14 cellular contexts compared by ENCODE assay signal in genomic region chr2:60215295-60215990, GRCh38.
DNase-seq lines count a peak whose midpoint lies in the region; ATAC-seq, FAIRE-seq and TF ChIP-seq lines count a peak whose summit lies in the region.
"Had no signal": no experiment of that assay in that cellular context is flagged by ENCODE, and none has a peak within 500 bp of the region (broad histone marks: within the 10 kb centered on the region; RNA-seq: fewer than 3 reads in every experiment).

No MANE protein-coding gene starts in this region.

- ATAC-seq in pancreas (peak in 1 of 4 donors; percentile 34), HepG2 (no peak), GM18868 (IDR thresholded peaks at IDR 0.05; ENCODE audit: unreplicated experiment) (no peak)
- ATAC-seq: activated T-cell treated with anti-CD3 and anti-CD28 coated beads, Interleukin-2, amount 50 U/mL, for 72 hours; psoas muscle had no signal

- peak; percentile 11 for DNase-seq in Daoy (ENCODE audit: low read depth)
- DNase-seq in NCI-H2227 (lab: John Stamatoyannopoulos, UW; ENCODE audit: unreplicated experiment), result peak; percentile 75
- peak; percentile 37 for DNase-seq in glutamatergic neuron
- peak in 5 of 6 donors; percentile 30 to 56 (median 34) for DNase-seq in pancreas
- no peak for DNase-seq in adrenal gland
- DNase-seq in NCI-H1930 (lab: John Stamatoyannopoulos, UW), result no peak
- no peak for DNase-seq in HepG2 (ENCODE audit: low spot score)
- DNase-seq: activated CD4-positive, alpha-beta T cell treated with anti-CD3 and anti-CD28 coated beads, Interleukin-2, amount 10 ng/mL, durations not matched to agents 7 days and 5 days; activated T-cell treated with anti-CD3 and anti-CD28 coated beads, Interleukin-2, amount 50 U/mL, for 72 hours; psoas muscle; T1000 had no signal

- TF ChIP-seq RAD21 in HepG2 (CRISPR knock-in tag; IDR thresholded peaks at IDR 0.05), result no peak

- H3K9me3 Mint-ChIP-seq in glutamatergic neuron (ENCODE audit: unreplicated experiment), result no peaks in the 10 kb centered on the region
- H3K9me3 Mint-ChIP-seq: activated CD4-positive, alpha-beta T cell treated with anti-CD3 and anti-CD28 coated beads, Interleukin-2, amount 10 ng/mL, durations not matched to agents 7 days and 5 days; activated T-cell treated with anti-CD3 and anti-CD28 coated beads, Interleukin-2, amount 50 U/mL, for 72 hours had no signal

- peaks cover 11 to 13% (median 12%) of the 10 kb centered on the region in 3 donors for H3K4me1 ChIP-seq in pancreas
- H3K4me1 ChIP-seq in adrenal gland (replicated peaks in 1 of 2), result peaks cover 0 to 5% of the 10 kb centered on the region in 2 donors
- no peaks in the 10 kb centered on the region for H3K4me1 ChIP-seq in HepG2 (ENCODE audit: insufficient read depth, low read length)
- H3K4me1 ChIP-seq: SJSA1 had no signal

- no TSS peak for BruUV-seq in HepG2 (replicated peaks; lab: Mats Ljungman, UMichigan)

- peak overlapping the region; percentile 58 for H3K4me3 Mint-ChIP-seq in glutamatergic neuron (ENCODE audit: unreplicated experiment)
- H3K4me3 Mint-ChIP-seq: activated CD4-positive, alpha-beta T cell treated with anti-CD3 and anti-CD28 coated beads, Interleukin-2, amount 10 ng/mL, durations not matched to agents 7 days and 5 days; activated T-cell treated with anti-CD3 and anti-CD28 coated beads, Interleukin-2, amount 50 U/mL, for 72 hours had no signal

- H3K79me2 ChIP-seq in HepG2 (ENCODE audit: insufficient read depth, low read length), result no peaks in the 10 kb centered on the region

- FAIRE-seq in pancreas (lab: Jason Lieb, UNC), result no peak
- no peak for FAIRE-seq in HepG2 (lab: Jason Lieb, UNC)

- TF ChIP-seq CTCF in glutamatergic neuron (IDR thresholded peaks at IDR 0.05; ENCODE audit: partially characterized antibody, unreplicated experiment), result no peak
- TF ChIP-seq CTCF in pancreas (IDR thresholded peaks at IDR 0.05), result no peak
- no peak for TF ChIP-seq CTCF in adrenal gland (IDR thresholded peaks at IDR 0.05)
- no peak for TF ChIP-seq CTCF in HepG2 (CRISPR knock-in tag; IDR thresholded peaks at IDR 0.05)

- H3K27me3 ChIP-seq in pancreas, result no peaks in the 10 kb centered on the region
- no peaks in the 10 kb centered on the region for H3K27me3 ChIP-seq in adrenal gland
- no peaks in the 10 kb centered on the region for H3K27me3 ChIP-seq in HepG2 (ENCODE audit: control insufficient read depth in 1 of 2, insufficient read depth in 2 of 2, low read length in 2 of 2)
- H3K27me3 ChIP-seq: SJSA1 had no signal

- H3K4me2 ChIP-seq in HepG2 (ENCODE audit: low read depth, low read length), result no peak overlapping the region

- no peaks in the 10 kb centered on the region for H3K36me3 Mint-ChIP-seq in glutamatergic neuron (ENCODE audit: unreplicated experiment)

- CTCF ChIA-PET in HepG2 (lab: Yijun Ruan, JAX; ENCODE audit: low intra/inter-chr PET ratio, low total read pairs), result no interaction called here

- TF ChIP-seq POLR2A in adrenal gland (IDR thresholded peaks at IDR 0.05) (no peak), HepG2 (IDR thresholded peaks at IDR 0.05; ENCODE audit: insufficient read depth in 1 of 2, low read depth in 2 of 2, low read length in 2 of 2) (no peak)

- peaks cover 2% of the 10 kb centered on the region for H3K27me3 Mint-ChIP-seq in glutamatergic neuron (ENCODE audit: unreplicated experiment)
- H3K27me3 Mint-ChIP-seq: activated CD4-positive, alpha-beta T cell treated with anti-CD3 and anti-CD28 coated beads, Interleukin-2, amount 10 ng/mL, durations not matched to agents 7 days and 5 days had no signal

- H3K27ac ChIP-seq in pancreas (no peak overlapping the region), adrenal gland (no peak overlapping the region), HepG2 (ENCODE audit: extremely low read length, insufficient read depth, low read length) (no peak overlapping the region)
- H3K27ac ChIP-seq: epithelial cell of prostate, psoas muscle, SJSA1 had no signal

- 60 to 63% methylated on average over 19 of the region's 19 CpGs for WGBS in pancreas, 2 donors
- 74 to 82% (median 78%) methylated on average over 19 of the region's 19 CpGs for WGBS in adrenal gland, 4 donors
- WGBS in HepG2 (ENCODE audit: low lambda C conversion rate), result 57% methylated on average over 19 of the region's 19 CpGs

- H3K9me3 ChIP-seq in pancreas (no peaks in the 10 kb centered on the region), adrenal gland (replicated peaks in 1 of 3) (no peaks in the 10 kb centered on the region), HepG2 (ENCODE audit: low read length) (no peaks in the 10 kb centered on the region)
- H3K9me3 ChIP-seq: psoas muscle, SJSA1 had no signal

- H3K9ac ChIP-seq in HepG2 (ENCODE audit: insufficient read depth, low read depth, low read length), result no peak overlapping the region

- no peak overlapping the region for H2AFZ ChIP-seq in HepG2 (ENCODE audit: low read length)

- H3K4me3 ChIP-seq in pancreas (no peak overlapping the region), adrenal gland (no peak overlapping the region), HepG2 (replicated peaks in 1 of 3; ENCODE audit: insufficient read depth in 1 of 3, low read depth in 2 of 3, low read length in 3 of 3) (no peak overlapping the region)
- H3K4me3 ChIP-seq: psoas muscle, SJSA1 had no signal

- peaks cover 26% of the 10 kb centered on the region for H3K4me1 Mint-ChIP-seq in glutamatergic neuron (ENCODE audit: low read depth, unreplicated experiment)
- H3K4me1 Mint-ChIP-seq: activated CD4-positive, alpha-beta T cell treated with anti-CD3 and anti-CD28 coated beads, Interleukin-2, amount 10 ng/mL, durations not matched to agents 7 days and 5 days had no signal

- TF ChIP-seq EP300 in HepG2 (IDR thresholded peaks at IDR 0.05; ENCODE audit: low read depth in 2 of 2, low read length in 2 of 2) (no peak), HepG2 (CRISPR knock-in tag; IDR thresholded peaks at IDR 0.05; ENCODE audit: borderline replicate concordance) (no peak)

- peak overlapping the region; percentile 49 for H3K27ac Mint-ChIP-seq in glutamatergic neuron (ENCODE audit: unreplicated experiment)
- H3K27ac Mint-ChIP-seq: activated CD4-positive, alpha-beta T cell treated with anti-CD3 and anti-CD28 coated beads, Interleukin-2, amount 10 ng/mL, durations not matched to agents 7 days and 5 days; activated T-cell treated with anti-CD3 and anti-CD28 coated beads, Interleukin-2, amount 50 U/mL, for 72 hours had no signal

- intact Hi-C loops in pancreas (cut with DNase I) (no loop called here), adrenal gland (cut with DNase I) (no loop called here), HepG2 (cut with micrococcal nuclease; ENCODE audit: unreplicated experiment) (no loop called here)

- POLR2A ChIA-PET in HepG2 (lab: Yijun Ruan, JAX), result no interaction called here

- H3K36me3 ChIP-seq in pancreas, result no peaks in the 10 kb centered on the region
- no peaks in the 10 kb centered on the region for H3K36me3 ChIP-seq in adrenal gland (replicated peaks in 1 of 2)
- no peaks in the 10 kb centered on the region for H3K36me3 ChIP-seq in HepG2 (replicated peaks in 1 of 2; ENCODE audit: control insufficient read depth in 1 of 2, insufficient read depth in 2 of 2, low read length in 2 of 2)
- H3K36me3 ChIP-seq: SJSA1 had no signal

- no peaks in the 10 kb centered on the region for H4K20me1 ChIP-seq in HepG2 (ENCODE audit: insufficient read depth, low read length)

- in situ Hi-C loops in HepG2 (cut with HindIII; ENCODE audit: extremely low pct_ligation_motif_present, low pct_unique_long_range_greater_than_20kb), result no loop called here

TF ChIP-seq in HepG2, 621 proteins besides CTCF, POLR2A, EP300 and RAD21:
- TF ChIP-seq ZNF615 (CRISPR knock-in tag; IDR thresholded peaks at IDR 0.05; ENCODE audit: borderline replicate concordance) (no peak), PAWR (CRISPR knock-in tag; IDR thresholded peaks at IDR 0.05; ENCODE audit: borderline replicate concordance) (no peak)

Comparison
In these comparisons a context has a peak if more than half of its experiments do, and no peak if none do; other contexts are left out.
1. DNase-seq: peak in Daoy (single experiment), NCI-H2227 (single experiment), glutamatergic neuron (single experiment) and pancreas (5 of 6); none in adrenal gland (0 of 7), NCI-H1930 (0 of 2) and HepG2 (single experiment).